In the genomic region with DNA sequence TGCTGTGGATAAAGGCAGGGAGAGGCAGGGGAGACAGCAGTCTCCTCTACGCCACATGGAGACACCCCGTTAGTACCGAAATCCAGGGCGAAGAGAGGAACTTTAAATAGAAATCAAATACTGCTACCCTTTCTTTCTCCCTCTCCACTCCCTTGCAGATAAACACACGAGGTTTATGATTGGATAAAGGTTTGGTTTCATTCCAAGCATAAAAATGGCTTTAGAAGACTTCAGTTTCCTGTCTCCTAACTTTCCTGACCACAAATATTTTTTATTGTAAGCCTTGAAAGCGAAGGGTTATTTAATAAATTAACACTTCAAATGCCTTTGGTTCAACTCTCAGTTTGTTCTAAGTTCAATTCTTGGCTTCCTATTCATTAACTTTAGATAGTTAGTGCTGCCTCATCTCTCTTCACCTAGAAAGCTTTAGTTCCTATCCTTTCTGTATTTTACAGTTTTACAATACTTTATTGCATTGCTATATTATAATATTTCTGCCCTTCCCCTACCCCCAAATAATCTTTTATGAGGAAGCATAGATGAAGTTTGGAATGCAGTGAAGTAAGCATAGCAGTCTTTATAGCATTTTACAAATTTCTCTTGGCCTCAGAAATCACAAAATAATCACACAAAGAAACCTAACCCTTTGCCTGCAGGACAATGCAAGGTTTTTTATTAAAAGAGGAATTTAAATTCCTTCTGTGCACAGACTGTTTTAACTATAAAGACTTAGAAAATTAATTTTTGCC, we compare ENCODE assay signal across 12 cellular contexts. TPM values are rescaled to one million over a fixed set of nuclear protein-coding genes. Genes with fewer than 3 reads are reported as not detected.
DNase-seq lines count a peak whose midpoint lies in the region; ATAC-seq and TF ChIP-seq lines count a peak whose summit lies in the region.
"Had no signal": no experiment of that assay in that cellular context is flagged by ENCODE, and none has a peak within 500 bp of the region (broad histone marks: within the 10 kb centered on the region; RNA-seq: fewer than 3 reads in every experiment).

No MANE protein-coding gene starts in this region.

- TF ChIP-seq CTCF in fibroblast of lung (conservative IDR thresholded peaks at IDR 0.05 in 1 of 2, IDR thresholded peaks at IDR 0.05 in 1 of 2; ENCODE audit: low read depth in 1 of 2, low read length in 2 of 2) = no peak

- H3K4me1 ChIP-seq in SJSA1 (replicated peaks) (peaks cover 31% of the 10 kb centered on the region), fibroblast of lung (ENCODE audit: control insufficient read depth, extremely low read depth, insufficient read depth, low read length) (peaks cover 8% of the 10 kb centered on the region), rectal smooth muscle tissue (ENCODE audit: control insufficient read depth, insufficient read depth, low read length) (peaks cover 11% of the 10 kb centered on the region)

- H3K27me3 ChIP-seq in SJSA1 (replicated peaks) (no peaks in the 10 kb centered on the region), fibroblast of lung (ENCODE audit: control insufficient read depth, insufficient read depth, low read length) (no peaks in the 10 kb centered on the region), rectal smooth muscle tissue (ENCODE audit: control insufficient read depth, insufficient read depth, low read length) (no peaks in the 10 kb centered on the region)
- H3K27me3 ChIP-seq: tibial nerve had no signal

- H3K4me3 ChIP-seq in SJSA1 = no peak overlapping the region
- peak overlapping the region in 2 of 4 experiments; percentile 15 to 35 for H3K4me3 ChIP-seq in fibroblast of lung (replicated peaks in 1 of 4; ENCODE audit: control extremely low read depth in 1 of 4, insufficient read depth in 1 of 4, low read depth in 3 of 4, low read length in 4 of 4)
- H3K4me3 ChIP-seq in rectal smooth muscle tissue (ENCODE audit: low read length) = peak overlapping the region; percentile 44
- H3K4me3 ChIP-seq: tibial nerve had no signal

- H3K27ac ChIP-seq in SJSA1 (peak overlapping the region; percentile 31), fibroblast of lung (ENCODE audit: insufficient read depth, low read length) (peak overlapping the region; percentile 39), rectal smooth muscle tissue (ENCODE audit: low read depth, low read length) (peak overlapping the region; percentile 2)

- DNase-seq in DMS114 treated with DMSO at 0.1 percent for 48 hours (lab: John Stamatoyannopoulos, UW; ENCODE audit: unreplicated experiment) = peak; percentile 59
- peak in 1 of 2 experiments; percentile 71 for DNase-seq in SJSA1 (ENCODE audit: low read depth in 1 of 2, low spot score in 2 of 2)
- DNase-seq in fibroblast of lung (ENCODE audit: low read depth in 2 of 2) = peak; percentile 66 to 88
- no peak for DNase-seq in stimulated activated CD4-positive, alpha-beta T cell treated with anti-CD3 and anti-CD28 coated beads, Interleukin-2, amount 100 ng/mL, for 24 hours
- no peak for DNase-seq in occipital lobe (lab: John Stamatoyannopoulos, UW)
- DNase-seq: activated T-cell treated with anti-CD3 and anti-CD28 coated beads, Interleukin-2, amount 50 U/mL, for 1 hour; CD4-positive, CD25-positive, alpha-beta regulatory T cell; NCI-H1417 had no signal

- H3K9me3 ChIP-seq in SJSA1 (replicated peaks) (no peaks in the 10 kb centered on the region), fibroblast of lung (ENCODE audit: control insufficient read depth, insufficient read depth, low read depth, low read length) (no peaks in the 10 kb centered on the region)
- H3K9me3 ChIP-seq: tibial nerve had no signal

- ATAC-seq in GM21723 (IDR thresholded peaks at IDR 0.05; ENCODE audit: unreplicated experiment) (no peak), HG03442 (IDR thresholded peaks at IDR 0.05; ENCODE audit: unreplicated experiment) (no peak)

- peak overlapping the region; percentile 90 for H2AFZ ChIP-seq in fibroblast of lung (ENCODE audit: low read length)

- no peaks in the 10 kb centered on the region for H3K79me2 ChIP-seq in fibroblast of lung (ENCODE audit: control insufficient read depth, insufficient read depth, low read length)

- peak overlapping the region; percentile 93 for H3K4me2 ChIP-seq in fibroblast of lung (ENCODE audit: extremely low read depth, insufficient read depth, low read length)

- no peak overlapping the region for H3K9ac ChIP-seq in fibroblast of lung (ENCODE audit: insufficient read depth, low read length)
- H3K9ac ChIP-seq in rectal smooth muscle tissue (ENCODE audit: low read length) = no peak overlapping the region

- no peaks in the 10 kb centered on the region for H3K36me3 ChIP-seq in SJSA1
- no peaks in the 10 kb centered on the region for H3K36me3 ChIP-seq in fibroblast of lung (ENCODE audit: control insufficient read depth, insufficient read depth, low read length)
- no peaks in the 10 kb centered on the region for H3K36me3 ChIP-seq in rectal smooth muscle tissue (ENCODE audit: control insufficient read depth, insufficient read depth, low read length)
- H3K36me3 ChIP-seq: tibial nerve had no signal

- H4K20me1 ChIP-seq in fibroblast of lung (ENCODE audit: control insufficient read depth, extremely low read depth, insufficient read depth, low read length) = no peaks in the 10 kb centered on the region

RNA-seq across cellular contexts. Expression of gene ARID5B, which starts 31.6 kb away (rescaled TPM):
- 15.5 and 34.0 TPM in 2 replicates for total RNA-seq in SJSA1 (2014; rRNA removed; shearing (Covaris generic))
- 120 and 145 TPM in 2 replicates for total RNA-seq in fibroblast of lung
- polyA plus RNA-seq in fibroblast of lung = 111 and 118 TPM in 2 replicates
- polyA plus RNA-seq in fibroblast of lung (2012) = 96.1 and 127 TPM in 2 replicates
- polyA minus RNA-seq in fibroblast of lung (ENCODE audit: low replicate concordance) = 183 and 197 TPM in 2 replicates
- total RNA-seq in occipital lobe = 27.6 TPM

Comparison
In these comparisons a context has a peak if more than half of its experiments do, and no peak if none do; other contexts are left out.
1. DNase-seq: peak in DMS114 treated with DMSO at 0.1 percent for 48 hours (single experiment) and fibroblast of lung (2 of 2); none in stimulated activated CD4-positive, alpha-beta T cell treated with anti-CD3 and anti-CD28 coated beads, Interleukin-2, amount 100 ng/mL, for 24 hours (0 of 2) and occipital lobe (single experiment).
2. Peak in every context shown above with its lines, with median percentiles within 50 percentile points of each other: H3K27ac ChIP-seq.